ENCODE assay signal across 8 cellular contexts in the genomic region with DNA sequence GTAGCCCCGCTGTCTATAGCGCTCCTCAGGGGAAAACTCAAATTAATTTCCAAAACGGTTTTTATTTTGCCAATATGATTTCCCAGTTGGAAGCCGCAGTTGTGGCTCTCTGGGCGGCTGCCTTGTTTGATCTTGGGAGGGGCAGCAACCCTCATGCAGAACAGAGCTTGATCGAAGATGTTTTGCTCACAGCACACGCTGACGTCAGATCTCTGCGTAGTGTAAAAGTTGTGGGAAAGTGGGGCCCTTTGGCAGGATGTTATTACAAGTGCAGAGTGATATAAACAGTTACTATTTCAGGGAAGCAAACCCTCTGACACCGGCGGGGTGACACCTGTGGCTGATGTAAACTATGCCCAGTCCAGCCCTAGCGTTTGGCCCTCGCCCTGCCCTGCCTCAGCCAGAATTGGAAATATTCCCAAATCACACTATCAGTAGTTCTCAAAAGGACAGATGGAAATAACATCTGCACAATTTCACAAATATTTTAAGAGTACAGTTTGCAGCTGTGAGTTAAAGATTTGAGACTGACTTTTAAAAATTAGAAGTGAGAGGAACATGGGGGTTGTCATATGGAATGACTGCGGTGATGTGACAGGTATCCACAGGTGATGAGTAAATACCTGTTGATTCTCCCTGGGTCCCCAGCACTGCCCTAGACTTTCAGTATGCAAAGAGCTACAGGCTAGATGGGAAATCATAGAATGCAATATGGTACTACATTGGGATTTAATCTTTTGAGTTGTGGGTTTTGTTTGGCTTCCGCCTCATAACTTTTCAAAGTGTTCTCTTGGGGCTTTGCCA.
DNase-seq lines count a peak whose midpoint lies in the region; TF ChIP-seq lines count a peak whose summit lies in the region.

No MANE protein-coding gene starts in this region.

- peak; percentile 40 for DNase-seq in NCI-H748 (lab: John Stamatoyannopoulos, UW; ENCODE audit: unreplicated experiment)
- no peak for DNase-seq in NCI-H748 treated with DMSO at 0.1 percent for 48 hours (lab: John Stamatoyannopoulos, UW)
- DNase-seq in astrocyte of the spinal cord (ENCODE audit: low read depth, low spot score): peak; percentile 56
- peak; percentile 22 for DNase-seq in left kidney (ENCODE audit: low read depth, low spot score)
- no peak for DNase-seq in substantia nigra (lab: John Stamatoyannopoulos, UW)
- no peak for DNase-seq in NK-92 (lab: John Stamatoyannopoulos, UW; ENCODE audit: unreplicated experiment)
- no peak for DNase-seq in SKM-1 (lab: John Stamatoyannopoulos, UW; ENCODE audit: unreplicated experiment)
- DNase-seq in LoVo (ENCODE audit: low spot score): no peak

- no peak for TF ChIP-seq CTCF in astrocyte of the spinal cord (IDR thresholded peaks at IDR 0.05; ENCODE audit: low read depth, low read length)

- peak overlapping the region; percentile 42 for H3K4me3 ChIP-seq in astrocyte of the spinal cord (ENCODE audit: low read depth, low read length)

- in situ Hi-C loops in astrocyte of the spinal cord (cut with HindIII; ENCODE audit: low sequenced_read_pairs): no loop called here

- H3K27ac ChIP-seq in substantia nigra (ENCODE audit: low read depth, low read length, poor library complexity, severe bottlenecking): peak overlapping the region; percentile 35

Comparison
In these comparisons a context has a peak if more than half of its experiments do, and no peak if none do; other contexts are left out.
1. DNase-seq: peak in NCI-H748 (single experiment), astrocyte of the spinal cord (single experiment) and left kidney (single experiment); none in NCI-H748 treated with DMSO at 0.1 percent for 48 hours (single experiment), substantia nigra (0 of 49), NK-92 (single experiment), SKM-1 (single experiment) and LoVo (single experiment).